ENCODE assay signal across 8 cellular contexts in the genomic region with DNA sequence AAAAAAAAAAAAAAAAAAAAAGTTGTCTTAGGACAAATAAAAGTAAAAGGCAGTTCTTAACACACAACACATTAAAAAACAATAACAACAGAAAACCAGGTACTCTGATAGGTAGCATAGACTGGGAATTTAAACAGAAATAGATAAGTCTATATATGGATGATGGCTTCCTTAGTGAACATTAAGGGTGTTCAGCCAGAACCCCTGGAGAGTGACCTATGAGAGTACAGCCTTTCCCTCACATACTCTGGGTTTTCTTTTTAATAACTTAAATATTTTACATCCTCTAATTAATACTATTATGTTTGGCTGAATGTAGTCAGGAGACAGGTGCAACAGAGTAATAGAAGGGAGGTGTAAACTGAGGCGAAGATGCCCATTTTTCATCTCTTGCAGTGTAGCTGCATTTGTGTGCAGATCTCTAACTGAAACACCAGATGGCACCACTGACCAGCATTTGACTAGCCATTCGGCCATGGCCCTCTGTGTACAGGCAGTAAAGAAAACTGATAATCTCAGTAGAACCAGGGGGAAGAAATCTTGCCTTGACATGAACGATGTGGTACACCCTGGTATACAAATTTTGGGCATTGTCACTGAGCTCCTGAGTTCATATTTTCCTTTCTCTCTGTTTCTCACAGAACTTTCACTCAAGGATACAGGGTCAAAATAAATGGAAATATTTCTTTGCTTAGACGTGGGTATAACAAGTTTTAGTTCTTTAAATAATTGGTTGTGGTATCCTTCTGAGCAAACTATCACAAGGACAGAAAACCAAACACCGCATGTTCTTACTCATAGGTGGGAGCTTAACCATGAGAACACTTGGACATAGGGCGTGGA. TPM values are rescaled to one million over a fixed set of nuclear protein-coding genes. Genes with fewer than 3 reads are reported as not detected.
DNase-seq lines count a peak whose midpoint lies in the region; ATAC-seq and TF ChIP-seq lines count a peak whose summit lies in the region.

No MANE protein-coding gene starts in this region.

- H3K4me3 ChIP-seq in spleen, result no peak overlapping the region

- peaks cover 7% of the 10 kb centered on the region for H3K4me1 Mint-ChIP-seq in MCF 10A (ENCODE audit: insufficient read depth, unreplicated experiment)

- peak; percentile 80 for TF ChIP-seq CTCF in RWPE1 (conservative IDR thresholded peaks at IDR 0.05; ENCODE audit: low read depth)
- TF ChIP-seq CTCF in MCF 10A (IDR thresholded peaks at IDR 0.05; ENCODE audit: unreplicated experiment), result peak; percentile 82
- peak; percentile 27 to 80 (median 67) for TF ChIP-seq CTCF in spleen (IDR thresholded peaks at IDR 0.05 in 8 of 11, conservative IDR thresholded peaks at IDR 0.05 in 3 of 11)

- DNase-seq in DMS114 treated with DMSO at 0.1 percent for 48 hours (lab: John Stamatoyannopoulos, UW; ENCODE audit: unreplicated experiment) (peak; percentile 45), HuH-7 (ENCODE audit: low spot score) (peak; percentile 64), RWPE1 (ENCODE audit: low spot score) (peak; percentile 57), MCF 10A (ENCODE audit: unreplicated experiment) (peak; percentile 66), iPS-NIHi7 (ENCODE audit: extremely low spot score) (peak; percentile 62), spleen (no peak)

- CTCF ChIA-PET in RWPE1 (lab: Yijun Ruan, JAX), result interaction anchor here (0.6 to 2.3 kb wide), 12 partner anchors 9 to 330 kb away, joined by 3 to 26 read pairs (median 3); no protein-coding TSS in a partner anchor
- CTCF ChIA-PET in MCF 10A (lab: Yijun Ruan, JAX), result interaction anchor here (0.6 to 12.9 kb wide), 56 partner anchors 8 to 827 kb away, joined by 3 to 201 read pairs (median 4); partner anchors contain the start of gene TTF2

- ATAC-seq in GM19351 (IDR thresholded peaks at IDR 0.05; ENCODE audit: unreplicated experiment) (peak; percentile 83), GM21447 (IDR thresholded peaks at IDR 0.05; ENCODE audit: unreplicated experiment) (no peak)

- peaks cover 0 to 45% (median 3%) of the 10 kb centered on the region in 6 donors for H3K36me3 ChIP-seq in spleen

- no peaks in the 10 kb centered on the region for H3K9me3 ChIP-seq in spleen

- H3K4me3 Mint-ChIP-seq in MCF 10A (ENCODE audit: unreplicated experiment), result no peak overlapping the region

- 69 to 79% (median 75%) methylated on average over 6 of the region's 6 CpGs for WGBS in spleen, 5 donors

- H3K27ac ChIP-seq in RWPE1 (no peak overlapping the region), spleen (no peak overlapping the region)

- no peak for TF ChIP-seq POLR2A in spleen (IDR thresholded peaks at IDR 0.05)

- H3K9me3 Mint-ChIP-seq in MCF 10A (ENCODE audit: unreplicated experiment), result no peaks in the 10 kb centered on the region

- intact Hi-C loops in MCF 10A (cut with micrococcal nuclease), result loop anchor here (1.0 to 10.0 kb wide), 6 partner anchors 61 to 685 kb away; partner anchors contain the start of gene MAN1A2
- intact Hi-C loops in spleen (cut with DNase I; ENCODE audit: low total_unique reads), result loop anchor here (10.0 kb wide), 1 partner anchor 687 kb away; no protein-coding TSS in a partner anchor

- BruUV-seq in MCF 10A (replicated peaks; lab: Mats Ljungman, UMichigan), result no TSS peak

- POLR2A ChIA-PET in RWPE1 (lab: Yijun Ruan, JAX; ENCODE audit: low non-redundant PET), result no interaction called here
- POLR2A ChIA-PET in MCF 10A (lab: Yijun Ruan, JAX), result interaction anchor here (1.0 to 1.8 kb wide), 4 partner anchors 25 to 234 kb away, joined by 3 to 7 read pairs (median 4); no protein-coding TSS in a partner anchor

- no peaks in the 10 kb centered on the region for H3K27me3 Mint-ChIP-seq in MCF 10A (ENCODE audit: insufficient read depth, unreplicated experiment)

- H3K27me3 ChIP-seq in spleen (replicated peaks in 1 of 7), result no peaks in the 10 kb centered on the region

- H3K36me3 Mint-ChIP-seq in MCF 10A (ENCODE audit: insufficient read depth, unreplicated experiment), result peaks cover 15% of the 10 kb centered on the region

- no peak overlapping the region for H3K27ac Mint-ChIP-seq in MCF 10A (ENCODE audit: low read depth, unreplicated experiment)

- H3K4me1 ChIP-seq in spleen, result peaks cover 0 to 16% (median 0%) of the 10 kb centered on the region in 6 donors

RNA-seq across cellular contexts. Expression of gene TTF2, which starts 7.6 kb away (rescaled TPM):
- total RNA-seq in MCF 10A (2022) (28.4 and 38.6 TPM in 2 replicates), spleen (10 to 100 TPM; 16.8 to 36.1 (median 25.4) TPM)
- polyA plus RNA-seq in spleen, result 1 to 10 TPM; 4.8 to 7.0 (median 5.2) TPM

RNA-seq across cellular contexts. Expression of gene TRIM45, which starts 53.8 kb away (rescaled TPM):
- total RNA-seq in MCF 10A (2022) (1.6 and 2.9 TPM in 2 replicates), spleen (1 to 10 TPM; 1.5 to 4.0 (median 1.9) TPM)
- polyA plus RNA-seq in spleen, result 1 to 10 TPM; 1.2 to 8.1 (median 4.4) TPM
